In the genomic region with DNA sequence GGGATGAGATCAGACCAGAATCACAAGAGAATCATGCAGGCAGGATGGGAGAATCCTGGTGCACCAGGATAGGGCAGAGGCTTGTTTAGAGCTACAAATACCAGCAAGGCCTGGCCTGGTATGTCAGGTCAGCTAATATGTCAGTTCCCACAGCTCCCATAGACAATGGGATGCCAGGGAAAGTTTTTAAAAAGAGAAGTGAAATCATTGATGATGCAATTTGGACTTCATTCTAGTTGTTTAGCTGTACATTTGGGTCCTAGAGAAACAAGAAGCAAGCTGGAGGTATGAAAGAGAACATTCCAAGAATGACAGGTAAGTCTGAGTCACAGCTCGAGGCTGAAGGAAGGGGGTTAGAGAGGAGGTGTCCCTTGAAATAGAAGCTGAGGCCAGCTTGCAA, we compare ENCODE assay signal across 12 cellular contexts. TPM values are rescaled to one million over a fixed set of nuclear protein-coding genes. Genes with fewer than 3 reads are reported as not detected.
A peak's percentile ranks its signal among the peaks of the same experiment; 100 is the strongest.
DNase-seq lines count a peak whose midpoint lies in the region; ATAC-seq and TF ChIP-seq lines count a peak whose summit lies in the region.
"Had no signal": no experiment of that assay in that cellular context is flagged by ENCODE, and none has a peak within 500 bp of the region (broad histone marks: within the 10 kb centered on the region; RNA-seq: fewer than 3 reads in every experiment).

No MANE protein-coding gene starts in this region.

- ATAC-seq in GM18498 (IDR thresholded peaks at IDR 0.05; ENCODE audit: unreplicated experiment): peak; percentile 59
- peak; percentile 70 for ATAC-seq in HG02610 (IDR thresholded peaks at IDR 0.05; ENCODE audit: unreplicated experiment)
- no peak for ATAC-seq in natural killer cell
- ATAC-seq: activated T-cell treated with anti-CD3 and anti-CD28 coated beads, Interleukin-2, amount 50 U/mL, for 4 hours; CD8-positive, alpha-beta T cell; Panc1 had no signal

- H3K27ac Mint-ChIP-seq in natural killer cell: peak overlapping the region; percentile 47 to 81
- H3K27ac Mint-ChIP-seq: CD8-positive, alpha-beta T cell had no signal

- no peak for TF ChIP-seq CTCF in natural killer cell (IDR thresholded peaks at IDR 0.05)
- TF ChIP-seq CTCF in GM13976 (IDR thresholded peaks at IDR 0.05; ENCODE audit: borderline replicate concordance, control extremely low read depth, extremely low read depth, insufficient read depth, missing control alignments): no peak

- in situ Hi-C loops in GM13976 (cut with MboI; ENCODE audit: low sequenced_read_pairs, unreplicated experiment): no loop called here

- intact Hi-C loops in natural killer cell (cut with micrococcal nuclease): loop anchor here (10.0 kb wide), 1 partner anchor 54 kb away; no protein-coding TSS in a partner anchor

- DNase-seq in SKM-1 (lab: John Stamatoyannopoulos, UW; ENCODE audit: unreplicated experiment): peak; percentile 23
- DNase-seq in natural killer cell: no peak
- no peak for DNase-seq in stimulated activated CD4-positive, alpha-beta T cell treated with anti-CD3 and anti-CD28 coated beads, Interleukin-4, amount 100 ng/mL, for 24 hours
- no peak for DNase-seq in DMS79 (lab: John Stamatoyannopoulos, UW)
- DNase-seq in EL: no peak
- DNase-seq in GM13976 (ENCODE audit: low spot score): no peak
- DNase-seq: activated T-cell treated with anti-CD3 and anti-CD28 coated beads, Interleukin-2, amount 50 U/mL, for 4 hours; CD8-positive, alpha-beta T cell; NCI-H146 had no signal

- no peaks in the 10 kb centered on the region for H3K9me3 Mint-ChIP-seq in natural killer cell
- H3K9me3 Mint-ChIP-seq: activated T-cell treated with anti-CD3 and anti-CD28 coated beads, Interleukin-2, amount 50 U/mL, for 4 hours; CD8-positive, alpha-beta T cell had no signal

- H3K36me3 Mint-ChIP-seq in natural killer cell: peaks cover 7% of the 10 kb centered on the region
- H3K36me3 Mint-ChIP-seq: CD8-positive, alpha-beta T cell had no signal

- no peaks in the 10 kb centered on the region for H3K27me3 Mint-ChIP-seq in natural killer cell (ENCODE audit: low read depth in 2 of 2)

- peaks cover 69% of the 10 kb centered on the region in 2 donors for H3K4me1 Mint-ChIP-seq in natural killer cell

- peak overlapping the region; percentile 8 for H3K4me3 Mint-ChIP-seq in natural killer cell
- H3K4me3 Mint-ChIP-seq: activated T-cell treated with anti-CD3 and anti-CD28 coated beads, Interleukin-2, amount 50 U/mL, for 4 hours; CD8-positive, alpha-beta T cell had no signal

RNA-seq across cellular contexts. Expression of a gene that starts 45.2 kb away (rescaled TPM):
- 10 to 100 TPM; 30.2 to 68.1 (median 55.2) TPM for total RNA-seq in natural killer cell
- total RNA-seq: CD8-positive, alpha-beta T cell had no signal

Comparison
In these comparisons a context has a peak if more than half of its experiments do, and no peak if none do; other contexts are left out.
1. ATAC-seq: peak in GM18498 (single experiment) and HG02610 (single experiment); none in natural killer cell (0 of 3).